14 cellular contexts compared by ENCODE assay signal in the genomic region with DNA sequence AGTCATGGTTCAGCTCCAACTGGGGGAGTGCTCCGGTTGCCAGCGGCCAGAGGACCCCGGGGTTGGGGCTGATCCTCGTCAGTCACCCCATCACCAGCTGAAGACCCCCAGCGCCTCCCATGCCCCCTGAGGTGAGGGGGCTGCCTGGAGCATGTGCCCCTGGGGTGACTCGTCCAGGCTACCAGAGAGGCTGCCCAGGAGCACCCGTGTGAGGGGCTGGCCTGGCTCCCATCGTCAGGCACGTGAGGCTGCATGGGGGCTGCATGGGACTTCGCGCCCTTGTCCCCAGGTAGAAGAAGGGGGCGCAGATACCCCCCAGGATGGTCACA. TPM values are rescaled to one million over a fixed set of nuclear protein-coding genes. Genes with fewer than 3 reads are reported as not detected.
DNase-seq lines count a peak whose midpoint lies in the region; ATAC-seq and TF ChIP-seq lines count a peak whose summit lies in the region.
"Had no signal": no experiment of that assay in that cellular context is flagged by ENCODE, and none has a peak within 500 bp of the region (broad histone marks: within the 10 kb centered on the region; RNA-seq: fewer than 3 reads in every experiment).

No MANE protein-coding gene starts in this region.

- H3K27me3 ChIP-seq in right cardiac atrium (ENCODE audit: control insufficient read depth, insufficient read depth) (no peaks in the 10 kb centered on the region), WERI-Rb-1 (ENCODE audit: insufficient read depth, low read depth, severe bottlenecking) (no peaks in the 10 kb centered on the region)

- H3K9me3 Mint-ChIP-seq in memory B cell = no peaks in the 10 kb centered on the region
- H3K9me3 Mint-ChIP-seq: HFFc6 had no signal

- no peaks in the 10 kb centered on the region for H3K4me1 ChIP-seq in right cardiac atrium (ENCODE audit: control insufficient read depth, insufficient read depth, low read length)

- 83% methylated on average over 12 of the region's 12 CpGs for WGBS in right cardiac atrium

- H3K27ac ChIP-seq in right cardiac atrium (ENCODE audit: low read length) (no peak overlapping the region), WERI-Rb-1 (peak overlapping the region; percentile 29; the same call in 1 of the 2 replicates)

- H3K36me3 ChIP-seq in WERI-Rb-1 = no peaks in the 10 kb centered on the region

- no peaks in the 10 kb centered on the region for H3K9me3 ChIP-seq in right cardiac atrium (ENCODE audit: control insufficient read depth, low read length)
- no peaks in the 10 kb centered on the region for H3K9me3 ChIP-seq in WERI-Rb-1 (ENCODE audit: severe bottlenecking)

- intact Hi-C loops in right cardiac atrium (cut with DNase I) (no loop called here), Right ventricle myocardium inferior (cut with DNase I) (no loop called here)

- H3K4me3 ChIP-seq in right cardiac atrium (ENCODE audit: low read length) (no peak overlapping the region), WERI-Rb-1 (ENCODE audit: low read depth, low read length) (no peak overlapping the region)

- no peak overlapping the region for H3K4me3 Mint-ChIP-seq in memory B cell
- H3K4me3 Mint-ChIP-seq: HFFc6 had no signal

- H3K27ac Mint-ChIP-seq in memory B cell = peak overlapping the region; percentile 70
- H3K27ac Mint-ChIP-seq: HFFc6 had no signal

- no peaks in the 10 kb centered on the region for H3K27me3 Mint-ChIP-seq in memory B cell

- H3K4me1 Mint-ChIP-seq in memory B cell = peaks cover 38% of the 10 kb centered on the region

- H3K36me3 Mint-ChIP-seq in memory B cell = no peaks in the 10 kb centered on the region

- ATAC-seq in right cardiac atrium = no peak
- no peak for ATAC-seq in Right ventricle myocardium inferior
- ATAC-seq in memory B cell (ENCODE audit: low read depth) = no peak

- TF ChIP-seq CTCF in WERI-Rb-1 (IDR thresholded peaks at IDR 0.05; ENCODE audit: low read depth, low read length) = no peak

- DNase-seq in right cardiac atrium = peak in 2 of 3 donors; percentile 46 to 50
- no peak for DNase-seq in Right ventricle myocardium inferior (ENCODE audit: missing footprints)
- no peak for DNase-seq in WERI-Rb-1
- DNase-seq in memory B cell (ENCODE audit: low spot score in 2 of 2) = no peak
- DNase-seq in NOMO-1 treated with DMSO at 0.1 percent for 48 hours (lab: John Stamatoyannopoulos, UW; ENCODE audit: unreplicated experiment) = no peak
- DNase-seq in middle frontal gyrus (ENCODE audit: extremely low spot score, low spot score) = no peak
- no peak for DNase-seq in activated gamma-delta T cell treated with Interleukin-2 at 50 U/mL for 16 hours
- DNase-seq in central memory CD4-positive, alpha-beta T cell = no peak
- DNase-seq: GDM1; GOT3; HFFc6; NCI-H1930; NCI-H446; NK-92 treated with Interleukin-12 subunit alpha and Interleukin-12 subunit beta, amount 100 ng/mL, for 24 hours had no signal

RNA-seq across cellular contexts. Expression of a gene that starts 46.4 kb away (rescaled TPM):
- total RNA-seq in right cardiac atrium (100 to 1,000 TPM in 1 of 4 donors, 10 to 100 TPM in 3; 73.3 to 148 (median 83.0) TPM), Right ventricle myocardium inferior (72.0 TPM)
- polyA plus RNA-seq in right cardiac atrium = 113 TPM

Comparison
In these comparisons a context has a peak if more than half of its experiments do, and no peak if none do; other contexts are left out.
1. DNase-seq: peak in right cardiac atrium (2 of 3); none in Right ventricle myocardium inferior (single experiment), WERI-Rb-1 (single experiment), memory B cell (0 of 2), NOMO-1 treated with DMSO at 0.1 percent for 48 hours (single experiment), middle frontal gyrus (single experiment), activated gamma-delta T cell treated with Interleukin-2 at 50 U/mL for 16 hours (single experiment) and central memory CD4-positive, alpha-beta T cell (single experiment).